Comparison of ENCODE assay signal across 10 cellular contexts in genomic region chr13:42875448-42876269, GRCh38.
A peak's percentile ranks its signal among the peaks of the same experiment; 100 is the strongest.
DNase-seq lines count a peak whose midpoint lies in the region; ATAC-seq and TF ChIP-seq lines count a peak whose summit lies in the region.
"Had no signal": no experiment of that assay in that cellular context is flagged by ENCODE, and none has a peak within 500 bp of the region (broad histone marks: within the 10 kb centered on the region; RNA-seq: fewer than 3 reads in every experiment).

No MANE protein-coding gene starts in this region.

- H3K27ac ChIP-seq in esophagus muscularis mucosa (replicated peaks in 1 of 4): no peak overlapping the region

- ATAC-seq in GM21390 (IDR thresholded peaks at IDR 0.05; ENCODE audit: unreplicated experiment): peak; percentile 28

- TF ChIP-seq CTCF in fibroblast of pulmonary artery (IDR thresholded peaks at IDR 0.05; ENCODE audit: low read length, missing control alignments): peak; percentile 59
- TF ChIP-seq CTCF in esophagus muscularis mucosa (IDR thresholded peaks at IDR 0.05): no peak

- DNase-seq in COLO829 (ENCODE audit: low spot score) (peak; percentile 40), NAMALWA (ENCODE audit: low spot score) (peak; percentile 28), fibroblast of pulmonary artery (ENCODE audit: low read depth) (peak; percentile 83), NCI-H774 (lab: John Stamatoyannopoulos, UW) (no peak), dedifferentiated amniotic fluid mesenchymal stem cell (ENCODE audit: extremely low spot score) (no peak), mesenteric fat pad (ENCODE audit: low spot score) (no peak), esophagus muscularis mucosa (ENCODE audit: extremely low spot score) (no peak)
- DNase-seq: GF-D8, immature natural killer cell had no signal

- intact Hi-C loops in esophagus muscularis mucosa (cut with DNase I): no loop called here

- H3K4me1 ChIP-seq in esophagus muscularis mucosa: peaks cover 0 to 10% (median 0%) of the 10 kb centered on the region in 4 donors

- 65% methylated on average over 12 of the region's 12 CpGs for WGBS in esophagus muscularis mucosa

- H3K4me3 ChIP-seq in fibroblast of pulmonary artery (replicated peaks; ENCODE audit: low read depth, low read length) (no peak overlapping the region), esophagus muscularis mucosa (no peak overlapping the region)

- H3K9me3 ChIP-seq in esophagus muscularis mucosa: no peaks in the 10 kb centered on the region

- TF ChIP-seq POLR2A in esophagus muscularis mucosa (IDR thresholded peaks at IDR 0.05; ENCODE audit: low read depth): no peak

- no peaks in the 10 kb centered on the region for H3K27me3 ChIP-seq in esophagus muscularis mucosa

- no peak for TF ChIP-seq EP300 in esophagus muscularis mucosa (IDR thresholded peaks at IDR 0.05)

- no peaks in the 10 kb centered on the region for H3K36me3 ChIP-seq in esophagus muscularis mucosa

Comparison
In these comparisons a context has a peak if more than half of its experiments do, and no peak if none do; other contexts are left out.
1. DNase-seq: peak in COLO829 (single experiment), NAMALWA (single experiment) and fibroblast of pulmonary artery (single experiment); none in NCI-H774 (single experiment), dedifferentiated amniotic fluid mesenchymal stem cell (single experiment), mesenteric fat pad (single experiment) and esophagus muscularis mucosa (single experiment).